Comparison of ENCODE assay signal across 11 cellular contexts in the genomic region with DNA sequence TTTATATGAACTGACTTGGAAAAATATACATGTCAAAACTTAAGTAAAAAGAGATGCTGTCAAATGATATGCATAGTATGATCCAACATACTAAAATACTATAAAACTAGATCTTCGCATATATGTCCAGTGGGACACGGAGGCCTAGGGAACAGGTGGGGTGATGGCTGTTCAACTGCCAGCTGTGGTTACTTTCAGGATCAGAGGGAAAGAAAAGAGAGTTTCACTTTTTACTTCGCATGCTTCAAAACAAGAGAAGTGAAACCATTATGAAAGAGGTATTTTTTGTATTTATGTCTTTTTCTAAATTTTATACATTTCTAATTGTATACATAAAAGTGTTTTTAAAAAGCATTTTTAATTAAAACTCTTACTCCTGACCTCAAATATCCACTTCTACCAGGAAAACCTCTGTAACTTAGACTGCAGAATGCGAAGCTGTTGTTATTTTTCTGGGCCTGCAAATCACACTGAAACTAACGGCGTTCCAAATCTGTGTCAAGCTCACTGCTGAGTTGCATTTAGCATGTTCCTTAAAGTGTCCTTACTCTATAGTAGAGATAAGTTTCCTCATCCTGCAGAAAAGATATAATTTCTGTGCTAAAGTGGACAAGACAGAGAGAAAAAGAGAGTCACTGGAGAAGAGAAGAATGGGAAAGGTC.
DNase-seq lines count a peak whose midpoint lies in the region; ATAC-seq and TF ChIP-seq lines count a peak whose summit lies in the region.
"Had no signal": no experiment of that assay in that cellular context is flagged by ENCODE, and none has a peak within 500 bp of the region (broad histone marks: within the 10 kb centered on the region; RNA-seq: fewer than 3 reads in every experiment).

No MANE protein-coding gene starts in this region.

- H3K4me1 ChIP-seq in GM23338 (ENCODE audit: insufficient read depth): no peaks in the 10 kb centered on the region
- H3K4me1 ChIP-seq: left lung had no signal

- no peak overlapping the region for H3K27ac ChIP-seq in GM23338 (ENCODE audit: low read depth)
- H3K27ac ChIP-seq: left lung, SK-N-MC had no signal

- H3K27me3 Mint-ChIP-seq in GM23338 (ENCODE audit: insufficient read depth, low read depth, poor library complexity): peaks cover under 1% of the 10 kb centered on the region
- H3K27me3 Mint-ChIP-seq in MCF 10A (ENCODE audit: insufficient read depth, unreplicated experiment): peaks cover 17% of the 10 kb centered on the region

- H3K4me1 Mint-ChIP-seq in GM23338 (peaks cover 4% of the 10 kb centered on the region; the same call in 1 of the 3 replicates), MCF 10A (ENCODE audit: insufficient read depth, unreplicated experiment) (no peaks in the 10 kb centered on the region)

- H3K4me3 Mint-ChIP-seq in GM23338 (no peak overlapping the region), MCF 10A (ENCODE audit: unreplicated experiment) (no peak overlapping the region)

- H3K9me3 Mint-ChIP-seq in GM23338 (no peaks in the 10 kb centered on the region), MCF 10A (ENCODE audit: unreplicated experiment) (no peaks in the 10 kb centered on the region)

- peak overlapping the region; percentile 9; the same call in 1 of the 2 replicates for H2AFZ ChIP-seq in GM23338

- H3K27ac Mint-ChIP-seq in GM23338: no peak overlapping the region
- H3K27ac Mint-ChIP-seq in MCF 10A (ENCODE audit: low read depth, unreplicated experiment): no peak overlapping the region

- no peaks in the 10 kb centered on the region for H3K36me3 Mint-ChIP-seq in GM23338 (ENCODE audit: low read depth)
- H3K36me3 Mint-ChIP-seq in MCF 10A (ENCODE audit: insufficient read depth, unreplicated experiment): no peaks in the 10 kb centered on the region

- no peaks in the 10 kb centered on the region for H3K27me3 ChIP-seq in GM23338 (ENCODE audit: insufficient read depth)
- H3K27me3 ChIP-seq: left lung had no signal

- no peaks in the 10 kb centered on the region for H4K20me1 ChIP-seq in GM23338 (replicated peaks; ENCODE audit: insufficient read depth)

- intact Hi-C loops in MCF 10A (cut with micrococcal nuclease): loop anchor here (1.0 to 10.0 kb wide), 6 partner anchors 41 to 659 kb away; no protein-coding TSS in a partner anchor

- ATAC-seq in GM19043 (IDR thresholded peaks at IDR 0.05; ENCODE audit: low read depth, unreplicated experiment) (peak; percentile 78), GM23338 (no peak), HG03432 (IDR thresholded peaks at IDR 0.05; ENCODE audit: unreplicated experiment) (peak; percentile 95)
- ATAC-seq: left lung had no signal

- DNase-seq in GM23338 (ENCODE audit: low spot score) (no peak), pons (ENCODE audit: low spot score) (peak; percentile 9), MCF 10A (ENCODE audit: unreplicated experiment) (no peak), T1000 (lab: John Stamatoyannopoulos, UW) (no peak), NCI-H2171 treated with DMSO at 0.1 percent for 48 hours (lab: John Stamatoyannopoulos, UW) (no peak)
- DNase-seq in stimulated activated CD4-positive, alpha-beta T cell treated with anti-CD3 and anti-CD28 coated beads, Interleukin-4, amount 100 ng/mL, for 4 hours: no peak
- DNase-seq: left lung, right cardiac atrium had no signal

- TF ChIP-seq CTCF in GM23338 (conservative IDR thresholded peaks at IDR 0.05; ENCODE audit: low read depth in 2 of 2) (no peak), MCF 10A (IDR thresholded peaks at IDR 0.05; ENCODE audit: unreplicated experiment) (no peak)

- H3K4me2 ChIP-seq in GM23338: no peak overlapping the region

- no peaks in the 10 kb centered on the region for H3K79me2 ChIP-seq in GM23338 (replicated peaks; ENCODE audit: insufficient read depth)

- POLR2A ChIA-PET in MCF 10A (lab: Yijun Ruan, JAX): interaction anchor here (1.0 to 2.0 kb wide), 3 partner anchors 10 to 200 kb away, joined by 4 to 18 read pairs (median 6); no protein-coding TSS in a partner anchor

- no TSS peak for BruUV-seq in MCF 10A (replicated peaks; lab: Mats Ljungman, UMichigan)

- H3F3A ChIP-seq in GM23338 (replicated peaks; ENCODE audit: low read depth): no peaks in the 10 kb centered on the region

- H3K36me3 ChIP-seq in GM23338 (ENCODE audit: insufficient read depth): no peaks in the 10 kb centered on the region
- H3K36me3 ChIP-seq: left lung had no signal

- no peaks in the 10 kb centered on the region for H3K9me2 ChIP-seq in GM23338 (ENCODE audit: insufficient read depth)

- CTCF ChIA-PET in MCF 10A (lab: Yijun Ruan, JAX): interaction anchor here (0.5 to 6.9 kb wide), 12 partner anchors 9 to 660 kb away, joined by 3 to 114 read pairs (median 5); no protein-coding TSS in a partner anchor

- no peak overlapping the region for H3K4me3 ChIP-seq in GM23338
- H3K4me3 ChIP-seq: left lung, SK-N-MC had no signal

TF ChIP-seq in GM23338, 12 proteins besides CTCF, POLR2A, EP300 and RAD21 (continues in another document):
- TF ChIP-seq ZNF331 (CRISPR knock-in tag; IDR thresholded peaks at IDR 0.05; ENCODE audit: low read depth) (no peak), POLR2AphosphoS5 (IDR thresholded peaks at IDR 0.05; ENCODE audit: low read depth) (no peak), NANOG (IDR thresholded peaks at IDR 0.05; ENCODE audit: borderline replicate concordance) (no peak), ZNF114 (CRISPR knock-in tag; IDR thresholded peaks at IDR 0.05) (no peak), JUNB (IDR thresholded peaks at IDR 0.05; ENCODE audit: unreplicated experiment) (no peak)
- TF ChIP-seq, protein P1, sequence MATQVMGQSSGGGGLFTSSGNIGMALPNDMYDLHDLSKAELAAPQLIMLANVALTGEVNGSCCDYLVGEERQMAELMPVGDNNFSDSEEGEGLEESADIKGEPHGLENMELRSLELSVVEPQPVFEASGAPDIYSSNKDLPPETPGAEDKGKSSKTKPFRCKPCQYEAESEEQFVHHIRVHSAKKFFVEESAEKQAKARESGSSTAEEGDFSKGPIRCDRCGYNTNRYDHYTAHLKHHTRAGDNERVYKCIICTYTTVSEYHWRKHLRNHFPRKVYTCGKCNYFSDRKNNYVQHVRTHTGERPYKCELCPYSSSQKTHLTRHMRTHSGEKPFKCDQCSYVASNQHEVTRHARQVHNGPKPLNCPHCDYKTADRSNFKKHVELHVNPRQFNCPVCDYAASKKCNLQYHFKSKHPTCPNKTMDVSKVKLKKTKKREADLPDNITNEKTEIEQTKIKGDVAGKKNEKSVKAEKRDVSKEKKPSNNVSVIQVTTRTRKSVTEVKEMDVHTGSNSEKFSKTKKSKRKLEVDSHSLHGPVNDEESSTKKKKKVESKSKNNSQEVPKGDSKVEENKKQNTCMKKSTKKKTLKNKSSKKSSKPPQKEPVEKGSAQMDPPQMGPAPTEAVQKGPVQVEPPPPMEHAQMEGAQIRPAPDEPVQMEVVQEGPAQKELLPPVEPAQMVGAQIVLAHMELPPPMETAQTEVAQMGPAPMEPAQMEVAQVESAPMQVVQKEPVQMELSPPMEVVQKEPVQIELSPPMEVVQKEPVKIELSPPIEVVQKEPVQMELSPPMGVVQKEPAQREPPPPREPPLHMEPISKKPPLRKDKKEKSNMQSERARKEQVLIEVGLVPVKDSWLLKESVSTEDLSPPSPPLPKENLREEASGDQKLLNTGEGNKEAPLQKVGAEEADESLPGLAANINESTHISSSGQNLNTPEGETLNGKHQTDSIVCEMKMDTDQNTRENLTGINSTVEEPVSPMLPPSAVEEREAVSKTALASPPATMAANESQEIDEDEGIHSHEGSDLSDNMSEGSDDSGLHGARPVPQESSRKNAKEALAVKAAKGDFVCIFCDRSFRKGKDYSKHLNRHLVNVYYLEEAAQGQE (IDR thresholded peaks at IDR 0.05; ENCODE audit: unreplicated experiment): no peak
